In the genomic region with DNA sequence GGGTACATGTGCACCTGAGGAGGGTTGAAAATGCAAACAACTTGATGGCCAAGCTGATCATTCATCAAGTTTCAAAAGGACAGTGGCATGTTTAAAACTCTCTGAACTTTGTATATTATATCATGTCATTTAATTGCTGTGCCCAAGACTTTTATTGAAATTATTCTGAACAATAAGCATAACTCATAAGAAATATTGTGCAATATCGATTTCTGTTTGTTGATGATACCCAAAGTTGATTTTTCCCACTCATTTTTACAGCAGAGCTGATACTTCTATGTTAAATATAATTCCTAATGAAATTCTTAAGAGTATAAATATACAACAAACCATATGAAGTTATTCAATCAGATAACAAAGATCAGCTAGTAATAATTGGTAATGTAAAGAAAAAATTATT, we compare ENCODE assay signal across 1 cellular context.
A peak's percentile ranks its signal among the peaks of the same experiment; 100 is the strongest.
TF ChIP-seq lines count a peak whose summit lies in the region.

No MANE protein-coding gene starts in this region.

TF ChIP-seq in K562, 482 proteins besides CTCF, POLR2A, EP300 and RAD21 (continued from another document):
- TF ChIP-seq BRF1 (IDR thresholded peaks at IDR 0.05; ENCODE audit: borderline replicate concordance, extremely low read depth, insufficient read length) (no peak), ZNF778 (CRISPR knock-in tag; IDR thresholded peaks at IDR 0.05) (no peak), CEBPB (tag; IDR thresholded peaks at IDR 0.05) (0 out of 2 replicates have a peak, but pooled peaks have one; percentile 9), CEBPG (CRISPR knock-in tag; IDR thresholded peaks at IDR 0.05) (no peak), CEBPG (tag; conservative IDR thresholded peaks at IDR 0.05 in 1 of 2, IDR thresholded peaks at IDR 0.05 in 1 of 2) (peak in 1 of 2 experiments; percentile 60; a peak in 2 of 4 replicates), HCFC1 (IDR thresholded peaks at IDR 0.05; ENCODE audit: low read depth, low read length) (no peak), ZBED1 (IDR thresholded peaks at IDR 0.05) (no peak), HNRNPLL (IDR thresholded peaks at IDR 0.05; ENCODE audit: low read depth, low read length, poor library complexity, severe bottlenecking) (no peak)
- TF ChIP-seq, protein P1, sequence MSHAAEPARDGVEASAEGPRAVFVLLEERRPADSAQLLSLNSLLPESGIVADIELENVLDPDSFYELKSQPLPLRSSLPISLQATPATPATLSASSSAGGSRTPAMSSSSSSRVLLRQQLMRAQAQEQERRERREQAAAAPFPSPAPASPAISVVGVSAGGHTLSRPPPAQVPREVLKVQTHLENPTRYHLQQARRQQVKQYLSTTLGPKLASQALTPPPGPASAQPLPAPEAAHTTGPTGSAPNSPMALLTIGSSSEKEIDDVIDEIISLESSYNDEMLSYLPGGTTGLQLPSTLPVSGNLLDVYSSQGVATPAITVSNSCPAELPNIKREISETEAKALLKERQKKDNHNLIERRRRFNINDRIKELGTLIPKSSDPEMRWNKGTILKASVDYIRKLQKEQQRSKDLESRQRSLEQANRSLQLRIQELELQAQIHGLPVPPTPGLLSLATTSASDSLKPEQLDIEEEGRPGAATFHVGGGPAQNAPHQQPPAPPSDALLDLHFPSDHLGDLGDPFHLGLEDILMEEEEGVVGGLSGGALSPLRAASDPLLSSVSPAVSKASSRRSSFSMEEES (CRISPR knock-in tag; IDR thresholded peaks at IDR 0.05), result no peak
- TF ChIP-seq, protein P2, sequence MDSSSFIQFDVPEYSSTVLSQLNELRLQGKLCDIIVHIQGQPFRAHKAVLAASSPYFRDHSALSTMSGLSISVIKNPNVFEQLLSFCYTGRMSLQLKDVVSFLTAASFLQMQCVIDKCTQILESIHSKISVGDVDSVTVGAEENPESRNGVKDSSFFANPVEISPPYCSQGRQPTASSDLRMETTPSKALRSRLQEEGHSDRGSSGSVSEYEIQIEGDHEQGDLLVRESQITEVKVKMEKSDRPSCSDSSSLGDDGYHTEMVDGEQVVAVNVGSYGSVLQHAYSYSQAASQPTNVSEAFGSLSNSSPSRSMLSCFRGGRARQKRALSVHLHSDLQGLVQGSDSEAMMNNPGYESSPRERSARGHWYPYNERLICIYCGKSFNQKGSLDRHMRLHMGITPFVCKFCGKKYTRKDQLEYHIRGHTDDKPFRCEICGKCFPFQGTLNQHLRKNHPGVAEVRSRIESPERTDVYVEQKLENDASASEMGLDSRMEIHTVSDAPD (CRISPR knock-in tag; IDR thresholded peaks at IDR 0.05), result no peak
- TF ChIP-seq, protein P3, sequence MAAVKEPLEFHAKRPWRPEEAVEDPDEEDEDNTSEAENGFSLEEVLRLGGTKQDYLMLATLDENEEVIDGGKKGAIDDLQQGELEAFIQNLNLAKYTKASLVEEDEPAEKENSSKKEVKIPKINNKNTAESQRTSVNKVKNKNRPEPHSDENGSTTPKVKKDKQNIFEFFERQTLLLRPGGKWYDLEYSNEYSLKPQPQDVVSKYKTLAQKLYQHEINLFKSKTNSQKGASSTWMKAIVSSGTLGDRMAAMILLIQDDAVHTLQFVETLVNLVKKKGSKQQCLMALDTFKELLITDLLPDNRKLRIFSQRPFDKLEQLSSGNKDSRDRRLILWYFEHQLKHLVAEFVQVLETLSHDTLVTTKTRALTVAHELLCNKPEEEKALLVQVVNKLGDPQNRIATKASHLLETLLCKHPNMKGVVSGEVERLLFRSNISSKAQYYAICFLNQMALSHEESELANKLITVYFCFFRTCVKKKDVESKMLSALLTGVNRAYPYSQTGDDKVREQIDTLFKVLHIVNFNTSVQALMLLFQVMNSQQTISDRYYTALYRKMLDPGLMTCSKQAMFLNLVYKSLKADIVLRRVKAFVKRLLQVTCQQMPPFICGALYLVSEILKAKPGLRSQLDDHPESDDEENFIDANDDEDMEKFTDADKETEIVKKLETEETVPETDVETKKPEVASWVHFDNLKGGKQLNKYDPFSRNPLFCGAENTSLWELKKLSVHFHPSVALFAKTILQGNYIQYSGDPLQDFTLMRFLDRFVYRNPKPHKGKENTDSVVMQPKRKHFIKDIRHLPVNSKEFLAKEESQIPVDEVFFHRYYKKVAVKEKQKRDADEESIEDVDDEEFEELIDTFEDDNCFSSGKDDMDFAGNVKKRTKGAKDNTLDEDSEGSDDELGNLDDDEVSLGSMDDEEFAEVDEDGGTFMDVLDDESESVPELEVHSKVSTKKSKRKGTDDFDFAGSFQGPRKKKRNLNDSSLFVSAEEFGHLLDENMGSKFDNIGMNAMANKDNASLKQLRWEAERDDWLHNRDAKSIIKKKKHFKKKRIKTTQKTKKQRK (IDR thresholded peaks at IDR 0.05; ENCODE audit: borderline replicate concordance, low read depth, low read length), result no peak
- TF ChIP-seq, protein P4, sequence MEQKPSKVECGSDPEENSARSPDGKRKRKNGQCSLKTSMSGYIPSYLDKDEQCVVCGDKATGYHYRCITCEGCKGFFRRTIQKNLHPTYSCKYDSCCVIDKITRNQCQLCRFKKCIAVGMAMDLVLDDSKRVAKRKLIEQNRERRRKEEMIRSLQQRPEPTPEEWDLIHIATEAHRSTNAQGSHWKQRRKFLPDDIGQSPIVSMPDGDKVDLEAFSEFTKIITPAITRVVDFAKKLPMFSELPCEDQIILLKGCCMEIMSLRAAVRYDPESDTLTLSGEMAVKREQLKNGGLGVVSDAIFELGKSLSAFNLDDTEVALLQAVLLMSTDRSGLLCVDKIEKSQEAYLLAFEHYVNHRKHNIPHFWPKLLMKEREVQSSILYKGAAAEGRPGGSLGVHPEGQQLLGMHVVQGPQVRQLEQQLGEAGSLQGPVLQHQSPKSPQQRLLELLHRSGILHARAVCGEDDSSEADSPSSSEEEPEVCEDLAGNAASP (IDR thresholded peaks at IDR 0.05), result no peak
- TF ChIP-seq, protein P5, sequence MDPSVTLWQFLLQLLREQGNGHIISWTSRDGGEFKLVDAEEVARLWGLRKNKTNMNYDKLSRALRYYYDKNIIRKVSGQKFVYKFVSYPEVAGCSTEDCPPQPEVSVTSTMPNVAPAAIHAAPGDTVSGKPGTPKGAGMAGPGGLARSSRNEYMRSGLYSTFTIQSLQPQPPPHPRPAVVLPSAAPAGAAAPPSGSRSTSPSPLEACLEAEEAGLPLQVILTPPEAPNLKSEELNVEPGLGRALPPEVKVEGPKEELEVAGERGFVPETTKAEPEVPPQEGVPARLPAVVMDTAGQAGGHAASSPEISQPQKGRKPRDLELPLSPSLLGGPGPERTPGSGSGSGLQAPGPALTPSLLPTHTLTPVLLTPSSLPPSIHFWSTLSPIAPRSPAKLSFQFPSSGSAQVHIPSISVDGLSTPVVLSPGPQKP (CRISPR knock-in tag; IDR thresholded peaks at IDR 0.05), result no peak
